Comparison of ENCODE assay signal across 16 cellular contexts in the genomic region with DNA sequence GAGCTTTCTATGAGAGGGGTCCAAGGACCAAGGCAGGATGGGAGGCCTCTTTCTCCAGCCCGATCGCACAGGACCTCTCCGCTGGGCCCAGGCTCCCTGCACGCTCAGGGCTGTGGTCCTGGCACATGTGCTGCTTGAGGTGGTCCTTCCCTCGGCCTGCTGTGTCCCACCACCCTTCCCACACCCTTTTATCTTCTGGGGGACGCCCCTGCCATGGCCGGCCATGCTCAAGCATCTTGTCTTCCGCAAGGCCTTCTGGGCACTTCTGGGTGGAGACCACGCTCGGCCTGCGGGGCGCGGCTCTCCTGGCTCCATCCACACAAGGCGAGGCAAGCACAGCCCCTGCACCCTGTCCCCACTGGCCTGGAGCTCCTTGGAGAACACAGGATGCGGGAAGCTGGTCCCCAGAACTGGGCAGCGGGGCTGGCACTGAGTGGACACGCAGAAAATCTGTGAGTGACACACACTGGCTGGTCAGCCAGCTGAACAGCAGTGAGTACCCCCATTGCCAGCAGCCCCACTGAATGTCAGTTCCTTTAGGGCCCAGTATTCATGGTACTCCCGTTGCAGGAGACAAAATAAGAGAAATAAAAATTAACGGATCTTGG.
"Had no signal": no experiment of that assay in that cellular context is flagged by ENCODE, and none has a peak within 500 bp of the region (broad histone marks: within the 10 kb centered on the region; RNA-seq: fewer than 3 reads in every experiment).

No MANE protein-coding gene starts in this region.

- H3K27ac ChIP-seq: adrenal gland, psoas muscle, SJSA1, tibial artery had no signal

- H3K4me3 Mint-ChIP-seq: activated CD4-positive, alpha-beta memory T cell treated with anti-CD3 and anti-CD28 coated beads for 36 hours; natural killer cell had no signal

- H3K36me3 Mint-ChIP-seq: activated CD4-positive, alpha-beta memory T cell treated with anti-CD3 and anti-CD28 coated beads for 36 hours; natural killer cell had no signal

- H3K4me1 Mint-ChIP-seq: natural killer cell had no signal

- H3K9me3 Mint-ChIP-seq: natural killer cell had no signal

- H3K27ac Mint-ChIP-seq: activated CD4-positive, alpha-beta memory T cell treated with anti-CD3 and anti-CD28 coated beads for 36 hours; natural killer cell had no signal

- H3K9me3 ChIP-seq: adrenal gland, tibial artery had no signal

- H3K27me3 ChIP-seq: adrenal gland, SJSA1, tibial artery had no signal

- H3K36me3 ChIP-seq: adrenal gland, SJSA1, tibial artery had no signal

- DNase-seq: activated CD4-positive, alpha-beta memory T cell treated with anti-CD3 and anti-CD28 coated beads for 36 hours; activated CD4-positive, CD25-positive, alpha-beta regulatory T cell treated with anti-CD3 and anti-CD28 coated beads, Interleukin-2, amount 50 U/mL, for 72 hours; activated naive CD4-positive, alpha-beta T cell treated with anti-CD3 and anti-CD28 coated beads, Interleukin-2, amount 50 U/mL, for 16 hours; central memory CD4-positive, alpha-beta T cell; cortex of kidney; effector memory CD4-positive, alpha-beta T cell; erythroblast; hippocampal formation; natural killer cell; nucleus accumbens; psoas muscle; stimulated activated CD4-positive, alpha-beta T cell treated with anti-CD3 and anti-CD28 coated beads, Interleukin-2, amount 100 ng/mL, for 48 hours; T-helper 9 cell had no signal

- ATAC-seq: natural killer cell, psoas muscle had no signal

- H3K4me3 ChIP-seq: adrenal gland, psoas muscle, SJSA1, tibial artery had no signal

- H3K4me1 ChIP-seq: adrenal gland, psoas muscle, SJSA1, tibial artery had no signal
